In genomic region chr12:112978163-112979081, GRCh38 we compare ENCODE assay signal across 1 cellular context.
TF ChIP-seq lines count a peak whose summit lies in the region.

TSS of gene OAS2 (plus strand) at chr12:112978519. CDS start at chr12:112978609, 90 bp downstream.

TF ChIP-seq in GM23338, 12 proteins besides CTCF, POLR2A, EP300 and RAD21 (continued from another document):
- TF ChIP-seq ZNF331 (CRISPR knock-in tag; IDR thresholded peaks at IDR 0.05; ENCODE audit: low read depth) (no peak), ETS1 (IDR thresholded peaks at IDR 0.05) (no peak)
